In genomic region chr17:79991924-79992656, GRCh38 we compare ENCODE assay signal across 8 cellular contexts. TPM values are rescaled to one million over a fixed set of nuclear protein-coding genes. Genes with fewer than 3 reads are reported as not detected.
DNase-seq lines count a peak whose midpoint lies in the region; ATAC-seq, FAIRE-seq and TF ChIP-seq lines count a peak whose summit lies in the region.

No MANE protein-coding gene starts in this region.

- TF ChIP-seq CTCF in LNCaP clone FGC (IDR thresholded peaks at IDR 0.05; ENCODE audit: control insufficient read depth, extremely low read depth, insufficient read depth) (no peak), keratinocyte (optimal IDR thresholded peaks at IDR 0.05 in 1 of 3, IDR thresholded peaks at IDR 0.05 in 1 of 3, conservative IDR thresholded peaks at IDR 0.05 in 1 of 3; ENCODE audit: extremely low read depth in 1 of 3, insufficient read depth in 2 of 3, low read length in 3 of 3) (no peak), type B pancreatic cell (conservative IDR thresholded peaks at IDR 0.05) (peak; percentile 58)

- no peak overlapping the region for H2AFZ ChIP-seq in keratinocyte (ENCODE audit: control insufficient read depth, low read length)

- no peaks in the 10 kb centered on the region for H3K36me3 Mint-ChIP-seq in activated naive CD8-positive, alpha-beta T cell treated with anti-CD3 and anti-CD28 coated beads, Interleukin-2, amount 50 U/mL, for 24 hours (ENCODE audit: low read depth)
- peaks cover 5% of the 10 kb centered on the region for H3K36me3 Mint-ChIP-seq in type B pancreatic cell

- no peaks in the 10 kb centered on the region for H3K79me2 ChIP-seq in keratinocyte (ENCODE audit: control insufficient read depth, insufficient read depth, low read length)

- H3K4me1 ChIP-seq in BLaER1 (peaks cover 83% of the 10 kb centered on the region), keratinocyte (ENCODE audit: control insufficient read depth, extremely low read depth, insufficient read depth, low read length) (peaks cover 11% of the 10 kb centered on the region)

- H3K27ac ChIP-seq in BLaER1 (peak overlapping the region; percentile 77), keratinocyte (ENCODE audit: control insufficient read depth, insufficient read depth, low read length) (no peak overlapping the region)

- peak overlapping the region; percentile 65 for H3K9ac ChIP-seq in BLaER1
- H3K9ac ChIP-seq in keratinocyte (ENCODE audit: control insufficient read depth, extremely low read depth, insufficient read depth, low read length), result peak overlapping the region; percentile 28

- DNase-seq in LNCaP clone FGC (ENCODE audit: low read depth) (peak; percentile 71), keratinocyte (ENCODE audit: low read depth, low spot score) (no peak), type B pancreatic cell (ENCODE audit: extremely low spot score, unreplicated experiment) (no peak), KG1 (lab: John Stamatoyannopoulos, UW) (no peak), NCI-H1436 treated with DMSO at 0.1 percent for 48 hours (lab: John Stamatoyannopoulos, UW) (no peak)
- peak; percentile 22 for DNase-seq in activated naive CD8-positive, alpha-beta T cell treated with anti-CD3 and anti-CD28 coated beads, Interleukin-2, amount 50 U/mL, for 24 hours

- peak overlapping the region; percentile 93 for H3K27ac Mint-ChIP-seq in activated naive CD8-positive, alpha-beta T cell treated with anti-CD3 and anti-CD28 coated beads, Interleukin-2, amount 50 U/mL, for 24 hours
- peak overlapping the region; percentile 81 for H3K27ac Mint-ChIP-seq in type B pancreatic cell

- peak overlapping the region; percentile 83 for H3K4me3 Mint-ChIP-seq in activated naive CD8-positive, alpha-beta T cell treated with anti-CD3 and anti-CD28 coated beads, Interleukin-2, amount 50 U/mL, for 24 hours
- H3K4me3 Mint-ChIP-seq in type B pancreatic cell, result peak overlapping the region; percentile 72

- no peaks in the 10 kb centered on the region for H3K9me3 Mint-ChIP-seq in activated naive CD8-positive, alpha-beta T cell treated with anti-CD3 and anti-CD28 coated beads, Interleukin-2, amount 50 U/mL, for 24 hours
- no peaks in the 10 kb centered on the region for H3K9me3 Mint-ChIP-seq in type B pancreatic cell

- H3K4me3 ChIP-seq in BLaER1 (peak overlapping the region; percentile 62), LNCaP clone FGC (ENCODE audit: low read depth, low read length) (peak overlapping the region; percentile 53), keratinocyte (ENCODE audit: control insufficient read depth in 2 of 3, extremely low read depth in 1 of 3, insufficient read depth in 2 of 3, low read depth in 1 of 3, low read length in 3 of 3) (peak overlapping the region in 2 of 3 experiments; percentile 14 to 37)

- H3K4me2 ChIP-seq in BLaER1 (peak overlapping the region; percentile 97), keratinocyte (ENCODE audit: control insufficient read depth, extremely low read depth, insufficient read depth, low read depth, low read length) (peak overlapping the region; percentile 62)

- H3K9me3 ChIP-seq in BLaER1 (no peaks in the 10 kb centered on the region), keratinocyte (ENCODE audit: control insufficient read depth, low read depth, low read length) (no peaks in the 10 kb centered on the region)

- H3K9me1 ChIP-seq in keratinocyte (ENCODE audit: control insufficient read depth, extremely low read depth, insufficient read depth, low read length), result no peaks in the 10 kb centered on the region

- H3K36me3 ChIP-seq in BLaER1 (no peaks in the 10 kb centered on the region), keratinocyte (ENCODE audit: control insufficient read depth in 2 of 2, extremely low read depth in 1 of 2, insufficient read depth in 2 of 2, low read length in 2 of 2) (no peaks in the 10 kb centered on the region)

- peaks cover 67% of the 10 kb centered on the region for H3K4me1 Mint-ChIP-seq in activated naive CD8-positive, alpha-beta T cell treated with anti-CD3 and anti-CD28 coated beads, Interleukin-2, amount 50 U/mL, for 24 hours
- peaks cover 58% of the 10 kb centered on the region for H3K4me1 Mint-ChIP-seq in type B pancreatic cell (ENCODE audit: unreplicated experiment)

- peak; percentile 2 for ATAC-seq in activated naive CD8-positive, alpha-beta T cell treated with anti-CD3 and anti-CD28 coated beads, Interleukin-2, amount 50 U/mL, for 24 hours
- ATAC-seq in GM21576 (IDR thresholded peaks at IDR 0.05; ENCODE audit: unreplicated experiment), result no peak

- H3K27me3 ChIP-seq in BLaER1 (peaks cover 17% of the 10 kb centered on the region), keratinocyte (ENCODE audit: control insufficient read depth, extremely low read depth, insufficient read depth, low read length) (no peaks in the 10 kb centered on the region)

- H3K27me3 Mint-ChIP-seq in activated naive CD8-positive, alpha-beta T cell treated with anti-CD3 and anti-CD28 coated beads, Interleukin-2, amount 50 U/mL, for 24 hours, result no peaks in the 10 kb centered on the region
- H3K27me3 Mint-ChIP-seq in type B pancreatic cell, result no peaks in the 10 kb centered on the region

- FAIRE-seq in keratinocyte (lab: Jason Lieb, UNC), result no peak

- dilution Hi-C loops in keratinocyte (cut with MboI; ENCODE audit: extremely low pct_ligation_motif_present, low sequenced_read_pairs), result no loop called here

- peaks cover 42% of the 10 kb centered on the region for H4K20me1 ChIP-seq in BLaER1
- H4K20me1 ChIP-seq in keratinocyte (ENCODE audit: control insufficient read depth, extremely low read depth, insufficient read depth, low read length), result peaks cover 2% of the 10 kb centered on the region

RNA-seq across cellular contexts. Expression of gene TBC1D16, which starts 43.6 kb away (rescaled TPM):
- 8.4 to 8.9 TPM (median 8.6 TPM) in 3 replicates for polyA plus RNA-seq in keratinocyte
- polyA plus RNA-seq in keratinocyte (2011; ENCODE audit: low read depth), result 7.6 TPM
- 7.0 and 10.1 TPM in 2 replicates for polyA plus RNA-seq in keratinocyte (2011; cell fraction: cytosol; rRNA removed)
- 17.8 and 20.4 TPM in 2 replicates for polyA plus RNA-seq in keratinocyte (2011; cell fraction: nucleus; rRNA removed)
- 8.1 and 20.8 TPM in 2 replicates for polyA plus RNA-seq in keratinocyte (2012; ENCODE audit: low replicate concordance)
- polyA minus RNA-seq in keratinocyte, result 16.6 to 43.1 TPM (median 17.1 TPM) in 3 replicates
- polyA minus RNA-seq in keratinocyte (2011; cell fraction: cytosol; rRNA and poly(A)+ RNA removed), result 16.3 TPM
- 15.3 and 25.3 TPM in 2 replicates for polyA minus RNA-seq in keratinocyte (2011; cell fraction: nucleus; rRNA and poly(A)+ RNA removed)
- total RNA-seq in type B pancreatic cell (ENCODE audit: low replicate concordance), result 35.5 and 71.9 TPM in 2 replicates

RNA-seq across cellular contexts. Expression of gene CCDC40, which starts 44.4 kb away (rescaled TPM):
- polyA plus RNA-seq in keratinocyte, result 1.9 to 2.4 TPM (median 2.2 TPM) in 3 replicates
- polyA plus RNA-seq in keratinocyte (2011; ENCODE audit: low read depth), result 2.0 TPM
- 0.61 and 0.86 TPM in 2 replicates for polyA plus RNA-seq in keratinocyte (2011; cell fraction: cytosol; rRNA removed)
- polyA plus RNA-seq in keratinocyte (2011; cell fraction: nucleus; rRNA removed), result 5.0 and 9.9 TPM in 2 replicates
- polyA plus RNA-seq in keratinocyte (2012; ENCODE audit: low replicate concordance), result 2.0 and 2.3 TPM in 2 replicates
- 1.7 to 3.2 TPM in 2 of 3 replicates, not detected in the other for polyA minus RNA-seq in keratinocyte
- polyA minus RNA-seq in keratinocyte (2011; cell fraction: cytosol; rRNA and poly(A)+ RNA removed), result 1.3 TPM
- 1.4 and 2.6 TPM in 2 replicates for polyA minus RNA-seq in keratinocyte (2011; cell fraction: nucleus; rRNA and poly(A)+ RNA removed)
- total RNA-seq in type B pancreatic cell (ENCODE audit: low replicate concordance), result 8.5 and 29.6 TPM in 2 replicates

Comparison
In these comparisons a context has a peak if more than half of its experiments do, and no peak if none do; other contexts are left out.
1. DNase-seq: peak in LNCaP clone FGC (single experiment) and activated naive CD8-positive, alpha-beta T cell treated with anti-CD3 and anti-CD28 coated beads, Interleukin-2, amount 50 U/mL, for 24 hours (single experiment); none in keratinocyte (single experiment), type B pancreatic cell (single experiment), KG1 (single experiment) and NCI-H1436 treated with DMSO at 0.1 percent for 48 hours (single experiment).
2. Peak in every context shown above with its lines, with median percentiles within 50 percentile points of each other: H3K4me3 ChIP-seq.